Comparison of ENCODE assay signal across 25 cellular contexts in genomic region chr14:68927089-68927488, GRCh38. TPM values are rescaled to one million over a fixed set of nuclear protein-coding genes. Genes with fewer than 3 reads are reported as not detected.
DNase-seq lines count a peak whose midpoint lies in the region; ATAC-seq and TF ChIP-seq lines count a peak whose summit lies in the region.
"Had no signal": no experiment of that assay in that cellular context is flagged by ENCODE, and none has a peak within 500 bp of the region (broad histone marks: within the 10 kb centered on the region; RNA-seq: fewer than 3 reads in every experiment).

No MANE protein-coding gene starts in this region.

- peaks cover 61% of the 10 kb centered on the region for H4K20me1 ChIP-seq in mammary epithelial cell (ENCODE audit: insufficient read depth, low read length)

- H3K4me3 Mint-ChIP-seq in MCF 10A (ENCODE audit: unreplicated experiment) (no peak overlapping the region), T-helper 17 cell (no peak overlapping the region)
- H3K4me3 Mint-ChIP-seq in naive thymus-derived CD4-positive, alpha-beta T cell, result peak overlapping the region in 7 of 10 donors; percentile 3 to 82 (median 29)
- H3K4me3 Mint-ChIP-seq: naive B cell had no signal

- H3K4me2 ChIP-seq in mammary epithelial cell (ENCODE audit: insufficient read depth, low read depth, low read length), result no peak overlapping the region

- H3K27ac Mint-ChIP-seq in MCF 10A (ENCODE audit: low read depth, unreplicated experiment) (peak overlapping the region; percentile 65), T-helper 17 cell (no peak overlapping the region)
- peak overlapping the region in 8 of 9 donors; percentile 81 to 97 (median 90) for H3K27ac Mint-ChIP-seq in naive thymus-derived CD4-positive, alpha-beta T cell
- H3K27ac Mint-ChIP-seq: naive B cell had no signal

- WGBS in mammary epithelial cell (ENCODE audit: low coverage, missing lambda C conversion rate), result 83% methylated on average over 3 of the region's 3 CpGs
- WGBS in transverse colon (ENCODE audit: low coverage in 1 of 2), 2 donors, result 93% methylated on average over 3 of the region's 3 CpGs; no CpG with 5 or more reads in 1 of the 2 donors

- H3K4me3 ChIP-seq in mammary epithelial cell (replicated peaks in 1 of 3; ENCODE audit: insufficient read depth in 1 of 3, low read depth in 2 of 3, low read length in 3 of 3) (no peak overlapping the region), ascending aorta (no peak overlapping the region), transverse colon (no peak overlapping the region)
- H3K4me3 ChIP-seq in naive thymus-derived CD4-positive, alpha-beta T cell (ENCODE audit: low read length), result no peak overlapping the region
- H3K4me3 ChIP-seq: BLaER1 treated with 17β-estradiol and CSF1 and Interleukin-3, amounts not matched to agents 10 nM and 100 nM; gastrocnemius medialis had no signal

- POLR2A ChIA-PET in MCF 10A (lab: Yijun Ruan, JAX), result interaction anchor here (1.2 to 2.4 kb wide), 3 partner anchors 11 to 16 kb away, joined by 3 to 7 read pairs (median 5); no protein-coding TSS in a partner anchor
- POLR2A ChIA-PET in naive thymus-derived CD4-positive, alpha-beta T cell (lab: Charles Lee), result interaction anchor here (1.1 to 6.0 kb wide), 4 partner anchors 9 to 57 kb away, joined by 3 to 40 read pairs (median 5); no protein-coding TSS in a partner anchor

- TF ChIP-seq CTCF in MCF 10A (IDR thresholded peaks at IDR 0.05; ENCODE audit: unreplicated experiment), result no peak
- no peak for TF ChIP-seq CTCF in mammary epithelial cell (conservative IDR thresholded peaks at IDR 0.05 in 1 of 2, IDR thresholded peaks at IDR 0.05 in 1 of 2; ENCODE audit: extremely low read depth in 1 of 2, insufficient read depth in 1 of 2, low read depth in 1 of 2, low read length in 2 of 2)
- no peak for TF ChIP-seq CTCF in ascending aorta (IDR thresholded peaks at IDR 0.05)
- no peak for TF ChIP-seq CTCF in transverse colon (IDR thresholded peaks at IDR 0.05)

- dilution Hi-C loops in mammary epithelial cell (cut with HindIII; ENCODE audit: low sequenced_read_pairs), result no loop called here

- no peaks in the 10 kb centered on the region for H3K27me3 ChIP-seq in mammary epithelial cell (ENCODE audit: insufficient read depth, low read length)
- no peaks in the 10 kb centered on the region for H3K27me3 ChIP-seq in ascending aorta
- no peaks in the 10 kb centered on the region for H3K27me3 ChIP-seq in naive thymus-derived CD4-positive, alpha-beta T cell (ENCODE audit: control insufficient read depth in 2 of 2, insufficient read depth in 2 of 2, low read length in 2 of 2)
- H3K27me3 ChIP-seq in transverse colon, result no peaks in the 10 kb centered on the region
- H3K27me3 ChIP-seq: BLaER1 treated with 17β-estradiol and CSF1 and Interleukin-3, amounts not matched to agents 10 nM and 100 nM; gastrocnemius medialis had no signal

- H3K27ac ChIP-seq in mammary epithelial cell (ENCODE audit: insufficient read depth, low read depth, low read length) (no peak overlapping the region), ascending aorta (peak overlapping the region; percentile 89 to 93), transverse colon (peak overlapping the region; percentile 69 to 99 (median 96))
- H3K27ac ChIP-seq in naive thymus-derived CD4-positive, alpha-beta T cell (ENCODE audit: low read depth, low read length), result peak overlapping the region; percentile 32

- no peak for ATAC-seq in naive thymus-derived CD4-positive, alpha-beta T cell
- ATAC-seq in T-helper 17 cell (no peak), HG03139 (IDR thresholded peaks at IDR 0.05; ENCODE audit: unreplicated experiment) (no peak)
- ATAC-seq: gastrocnemius medialis had no signal

- DNase-seq in MCF 10A (ENCODE audit: unreplicated experiment) (no peak), mammary epithelial cell (no peak), ascending aorta (ENCODE audit: low spot score in 2 of 2) (no peak), transverse colon (no peak), T-helper 17 cell (no peak), H4 (ENCODE audit: low spot score) (no peak)
- DNase-seq in naive thymus-derived CD4-positive, alpha-beta T cell, result no peak
- DNase-seq: activated CD4-positive, alpha-beta T cell treated with anti-CD3 and anti-CD28 coated beads for 48 hours; activated effector memory CD4-positive, alpha-beta T cell treated with Interleukin-2 at 50 U/mL for 16 hours; amygdala; central memory CD4-positive, alpha-beta T cell; erythroblast; gastrocnemius medialis; islet precursor cell; KG1; MV-4-11; naive B cell; NCI-H187; NCI-H2227 treated with DMSO at 0.1 percent for 48 hours; NCI-H748 treated with DMSO at 0.1 percent for 48 hours; SHP77 treated with DMSO at 0.1 percent for 48 hours; stimulated activated naive CD4-positive, alpha-beta T cell treated with Interleukin-2 at 50 U/mL for 16 hours; T-helper 1 cell had no signal

- H3K9ac ChIP-seq in mammary epithelial cell (ENCODE audit: insufficient read depth, low read length), result no peak overlapping the region

- intact Hi-C loops in MCF 10A (cut with micrococcal nuclease), result no loop called here
- intact Hi-C loops in mammary epithelial cell (cut with micrococcal nuclease), result loop anchor here (5.0 kb wide), 1 partner anchor 115 kb away; no protein-coding TSS in a partner anchor
- intact Hi-C loops in ascending aorta (cut with DNase I), result no loop called here
- intact Hi-C loops in naive thymus-derived CD4-positive, alpha-beta T cell (cut with micrococcal nuclease), result no loop called here
- intact Hi-C loops in transverse colon (cut with DNase I; ENCODE audit: low total_unique reads), result loop anchor here (10.0 kb wide), 1 partner anchor 1988 kb away; no protein-coding TSS in a partner anchor

- peaks cover 100% of the 10 kb centered on the region for H3K79me2 ChIP-seq in mammary epithelial cell (ENCODE audit: insufficient read depth, low read length)

- peaks cover 7% of the 10 kb centered on the region for H3K9me3 Mint-ChIP-seq in MCF 10A (ENCODE audit: unreplicated experiment)
- peaks cover 0 to 19% (median 11%) of the 10 kb centered on the region in 11 donors for H3K9me3 Mint-ChIP-seq in naive thymus-derived CD4-positive, alpha-beta T cell

- H3K27me3 Mint-ChIP-seq in MCF 10A (ENCODE audit: insufficient read depth, unreplicated experiment), result no peaks in the 10 kb centered on the region
- no peaks in the 10 kb centered on the region for H3K27me3 Mint-ChIP-seq in naive thymus-derived CD4-positive, alpha-beta T cell
- H3K27me3 Mint-ChIP-seq in T-helper 17 cell, result no peaks in the 10 kb centered on the region

- H3K4me1 ChIP-seq in mammary epithelial cell (ENCODE audit: insufficient read depth, low read length) (peaks cover 48% of the 10 kb centered on the region), ascending aorta (peaks cover 36 to 76% of the 10 kb centered on the region in 2 donors), transverse colon (peaks cover 21 to 55% (median 33%) of the 10 kb centered on the region in 4 donors)
- H3K4me1 ChIP-seq in naive thymus-derived CD4-positive, alpha-beta T cell (ENCODE audit: control insufficient read depth in 2 of 2, insufficient read depth in 2 of 2, low read length in 2 of 2), result peaks cover 0 to 72% of the 10 kb centered on the region in 2 donors

- TF ChIP-seq POLR2A in transverse colon (IDR thresholded peaks at IDR 0.05), result no peak

- H3K36me3 ChIP-seq in mammary epithelial cell (ENCODE audit: insufficient read depth, low read length) (peaks cover 20% of the 10 kb centered on the region), ascending aorta (peaks cover 10 to 35% of the 10 kb centered on the region in 2 donors), transverse colon (no peaks in the 10 kb centered on the region)
- H3K36me3 ChIP-seq in naive thymus-derived CD4-positive, alpha-beta T cell (ENCODE audit: control insufficient read depth in 2 of 3, insufficient read depth in 3 of 3, low read length in 3 of 3), result peaks cover 0 to 40% (median 0%) of the 10 kb centered on the region in 3 experiments
- H3K36me3 ChIP-seq: gastrocnemius medialis had no signal

- H3K4me1 Mint-ChIP-seq in MCF 10A (ENCODE audit: insufficient read depth, unreplicated experiment), result peaks cover 24% of the 10 kb centered on the region
- H3K4me1 Mint-ChIP-seq in naive thymus-derived CD4-positive, alpha-beta T cell, result peaks cover 40 to 98% (median 90%) of the 10 kb centered on the region in 7 donors
- peaks cover 18% of the 10 kb centered on the region for H3K4me1 Mint-ChIP-seq in T-helper 17 cell

- CTCF ChIA-PET in MCF 10A (lab: Yijun Ruan, JAX), result interaction anchor here (0.6 to 2.8 kb wide), 11 partner anchors 10 to 339 kb away, joined by 3 to 19 read pairs (median 4); no protein-coding TSS in a partner anchor
- CTCF ChIA-PET in mammary epithelial cell (lab: Charles Lee; ENCODE audit: low non-redundant PET), result no interaction called here
- CTCF ChIA-PET in naive thymus-derived CD4-positive, alpha-beta T cell (lab: Charles Lee), result interaction anchor here (0.5 to 3.8 kb wide), 8 partner anchors 8 to 73 kb away, joined by 3 to 12 read pairs (median 4); no protein-coding TSS in a partner anchor

- BruUV-seq in MCF 10A (replicated peaks; lab: Mats Ljungman, UMichigan) (no TSS peak), mammary epithelial cell (replicated peaks; lab: Mats Ljungman, UMichigan) (no TSS peak)

- in situ Hi-C loops in mammary epithelial cell (cut with MboI; ENCODE audit: low sequenced_read_pairs in 2 of 2) (no loop called here), transverse colon (cut with MboI; ENCODE audit: low pct_ligation_motif_present in 1 of 4, low pct_unique_long_range_greater_than_20kb in 1 of 4, low sequenced_read_pairs in 3 of 4) (no loop called here)

- H2AFZ ChIP-seq in mammary epithelial cell (ENCODE audit: low read depth, low read length), result no peak overlapping the region

- H3K36me3 Mint-ChIP-seq in MCF 10A (ENCODE audit: insufficient read depth, unreplicated experiment), result peaks cover 48% of the 10 kb centered on the region
- peaks cover 21 to 49% (median 35%) of the 10 kb centered on the region in 5 donors for H3K36me3 Mint-ChIP-seq in naive thymus-derived CD4-positive, alpha-beta T cell
- H3K36me3 Mint-ChIP-seq in T-helper 17 cell (ENCODE audit: low read depth), result peaks cover 7% of the 10 kb centered on the region

- no peak for TF ChIP-seq EP300 in transverse colon (IDR thresholded peaks at IDR 0.05; ENCODE audit: low read depth)

- H3K9me3 ChIP-seq in mammary epithelial cell (replicated peaks; ENCODE audit: insufficient read depth, low read length) (no peaks in the 10 kb centered on the region), ascending aorta (no peaks in the 10 kb centered on the region), transverse colon (no peaks in the 10 kb centered on the region), T-helper 17 cell (ENCODE audit: control insufficient read depth, low read length, poor library complexity, severe bottlenecking) (no peaks in the 10 kb centered on the region)
- peaks cover 0 to 13% (median 0%) of the 10 kb centered on the region in 3 experiments for H3K9me3 ChIP-seq in naive thymus-derived CD4-positive, alpha-beta T cell (ENCODE audit: control insufficient read depth in 2 of 3, low read length in 3 of 3)
- H3K9me3 ChIP-seq: gastrocnemius medialis had no signal

RNA-seq across cellular contexts. Expression of gene ACTN1, which starts 52.0 kb away (rescaled TPM):
- total RNA-seq in MCF 10A (2022) (239 and 312 TPM in 2 replicates), mammary epithelial cell (1,000 to 10,000 TPM in 1 of 2 donors, 100 to 1,000 TPM in 1; 841 to 1,322 TPM), ascending aorta (814 TPM), transverse colon (100 to 1,000 TPM; 127 to 403 (median 197) TPM), T-helper 17 cell (10 to 100 TPM; 36.8 to 88.9 TPM)
- 813 TPM for polyA plus RNA-seq in mammary epithelial cell
- polyA minus RNA-seq in mammary epithelial cell, result 1,325 TPM
- 100 to 1,000 TPM in 4 of 5 experiments, 10 to 100 TPM in 1; 41.3 to 249 (median 227) TPM for total RNA-seq in naive thymus-derived CD4-positive, alpha-beta T cell
- 100 to 1,000 TPM; 188 to 390 TPM for polyA plus RNA-seq in naive thymus-derived CD4-positive, alpha-beta T cell
- total RNA-seq in H4 (2014; rRNA removed; shearing (Covaris generic)), result 102 and 127 TPM in 2 replicates

Comparison
In these comparisons a context has a peak if more than half of its experiments do, and no peak if none do; other contexts are left out.
1. intact Hi-C loops: an anchor here in mammary epithelial cell (5.0 kb wide) and transverse colon (10.0 kb wide); none called in MCF 10A, ascending aorta and naive thymus-derived CD4-positive, alpha-beta T cell.
2. H3K4me3 Mint-ChIP-seq: peak in naive thymus-derived CD4-positive, alpha-beta T cell (7 of 10); none in MCF 10A (single experiment) and T-helper 17 cell (single experiment).